In the genomic region with DNA sequence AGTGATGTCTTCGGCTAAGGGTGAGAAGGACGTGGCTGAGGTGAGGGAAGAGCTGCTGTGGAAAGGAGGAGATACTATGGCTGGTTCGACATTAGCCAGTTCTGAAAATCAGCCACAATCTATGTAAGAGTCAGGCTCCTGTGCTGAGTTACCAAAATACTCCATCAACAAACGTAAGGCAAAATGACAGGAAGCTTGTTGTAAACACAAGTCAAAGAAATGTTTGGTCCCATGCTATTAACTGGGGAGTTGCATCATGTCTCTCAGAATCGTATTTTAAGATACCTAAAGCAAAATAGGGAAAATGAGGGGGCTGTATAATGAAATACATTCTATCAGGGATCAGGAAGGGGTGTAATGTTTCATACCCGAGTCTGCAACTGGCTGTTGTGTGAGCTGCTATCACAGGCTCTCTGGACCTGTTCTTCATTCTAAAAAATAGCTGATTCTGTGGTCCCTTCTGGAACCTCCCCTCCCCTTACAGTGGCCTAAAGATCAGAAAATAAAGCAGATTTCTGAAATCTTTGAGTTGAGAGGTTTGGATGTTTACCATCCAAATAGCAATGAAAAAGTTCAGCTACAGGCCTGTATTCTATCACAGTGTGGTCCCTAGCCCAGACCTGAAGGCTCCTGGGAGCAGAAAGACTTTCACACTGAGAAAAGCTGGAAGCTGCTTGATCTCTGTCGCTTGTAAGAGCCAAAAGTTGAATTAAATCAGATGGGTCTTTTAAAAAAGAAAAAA, we compare ENCODE assay signal across 21 cellular contexts.
A peak's percentile ranks its signal among the peaks of the same experiment; 100 is the strongest.
DNase-seq lines count a peak whose midpoint lies in the region; ATAC-seq and TF ChIP-seq lines count a peak whose summit lies in the region.
"Had no signal": no experiment of that assay in that cellular context is flagged by ENCODE, and none has a peak within 500 bp of the region (broad histone marks: within the 10 kb centered on the region; RNA-seq: fewer than 3 reads in every experiment).

No MANE protein-coding gene starts in this region.

- intact Hi-C loops in sigmoid colon (cut with DNase I) = loop anchor here (10.0 kb wide), 1 partner anchor 444 kb away; no protein-coding TSS in a partner anchor
- intact Hi-C loops in CD14-positive monocyte (cut with micrococcal nuclease) = loop anchor here in 1 of 2 donors (10.0 kb wide), 1 partner anchor 64 kb away; no protein-coding TSS in a partner anchor

- peak overlapping the region; percentile 30 to 74 (median 58) for H3K27ac ChIP-seq in sigmoid colon
- H3K27ac ChIP-seq: KMS-11, pancreas, thyroid gland had no signal

- H3K27me3 ChIP-seq in sigmoid colon = no peaks in the 10 kb centered on the region
- H3K27me3 ChIP-seq: pancreas, thyroid gland had no signal

- DNase-seq in EH (ENCODE audit: low read depth) = peak; percentile 7
- DNase-seq in chondrocyte (ENCODE audit: low spot score) = no peak
- DNase-seq in iris pigment epithelial cell (ENCODE audit: low read depth) = peak; percentile 42
- DNase-seq in sigmoid colon = no peak
- DNase-seq in NCI-H510A treated with DMSO at 0.1 percent for 48 hours (lab: John Stamatoyannopoulos, UW) = no peak
- no peak for DNase-seq in CD14-positive monocyte (ENCODE audit: low spot score)
- no peak for DNase-seq in hepatic stellate cell (ENCODE audit: low spot score)
- DNase-seq: activated CD4-positive, alpha-beta T cell treated with anti-CD3 and anti-CD28 coated beads, Interleukin-2, amount 10 ng/mL, durations not matched to agents 7 days and 5 days; CD4-positive, CD25-positive, alpha-beta regulatory T cell; DMS79 treated with DMSO at 0.1 percent for 48 hours; H7; hippocampal formation; kidney glomerular epithelial cell; NCI-H1105 treated with DMSO at 0.1 percent for 48 hours; NCI-H82; pancreas; thyroid gland had no signal

- ATAC-seq in GM21526 (IDR thresholded peaks at IDR 0.05; ENCODE audit: low FRiP score, unreplicated experiment) = no peak
- ATAC-seq: esophagus mucosa had no signal

- WGBS in sigmoid colon, 2 donors = 74 to 84% methylated on average over 7 of the region's 7 CpGs

- TF ChIP-seq EP300 in sigmoid colon (IDR thresholded peaks at IDR 0.05) = no peak

- H3K4me3 Mint-ChIP-seq in chondrocyte (ENCODE audit: unreplicated experiment) = no peak overlapping the region
- H3K4me3 Mint-ChIP-seq in CD14-positive monocyte = no peak overlapping the region
- H3K4me3 Mint-ChIP-seq: activated CD4-positive, alpha-beta T cell treated with anti-CD3 and anti-CD28 coated beads, Interleukin-2, amount 10 ng/mL, durations not matched to agents 7 days and 5 days; CD4-positive, CD25-positive, alpha-beta regulatory T cell had no signal

- no peak overlapping the region for H3K4me3 ChIP-seq in sigmoid colon
- H3K4me3 ChIP-seq: pancreas, skin epidermis, thyroid gland had no signal

- no peaks in the 10 kb centered on the region for H3K9me3 ChIP-seq in sigmoid colon
- H3K9me3 ChIP-seq: pancreas, thyroid gland had no signal

- H3K36me3 ChIP-seq in sigmoid colon = peaks cover 3 to 31% (median 9%) of the 10 kb centered on the region in 4 donors
- H3K36me3 ChIP-seq: pancreas, thyroid gland had no signal

- peaks cover 3% of the 10 kb centered on the region for H3K36me3 Mint-ChIP-seq in chondrocyte (ENCODE audit: low read depth)
- no peaks in the 10 kb centered on the region for H3K36me3 Mint-ChIP-seq in CD14-positive monocyte
- H3K36me3 Mint-ChIP-seq: CD4-positive, CD25-positive, alpha-beta regulatory T cell had no signal

- no peak for TF ChIP-seq POLR2A in sigmoid colon (IDR thresholded peaks at IDR 0.05)

- H3K27me3 Mint-ChIP-seq in chondrocyte (ENCODE audit: low read depth) (no peaks in the 10 kb centered on the region), CD14-positive monocyte (ENCODE audit: low read depth in 3 of 3) (no peaks in the 10 kb centered on the region)

- H3K27ac Mint-ChIP-seq in chondrocyte (ENCODE audit: unreplicated experiment) (peak overlapping the region; percentile 88), CD14-positive monocyte (no peak overlapping the region)
- H3K27ac Mint-ChIP-seq: activated CD4-positive, alpha-beta T cell treated with anti-CD3 and anti-CD28 coated beads, Interleukin-2, amount 10 ng/mL, durations not matched to agents 7 days and 5 days; CD4-positive, CD25-positive, alpha-beta regulatory T cell had no signal

- H3K9me3 Mint-ChIP-seq in chondrocyte (ENCODE audit: low read depth) (no peaks in the 10 kb centered on the region), CD14-positive monocyte (peaks cover 0 to 3% (median 0%) of the 10 kb centered on the region in 7 donors)
- H3K9me3 Mint-ChIP-seq: CD4-positive, CD25-positive, alpha-beta regulatory T cell had no signal

- peaks cover 0 to 52% (median 45%) of the 10 kb centered on the region in 4 donors for H3K4me1 ChIP-seq in sigmoid colon
- H3K4me1 ChIP-seq: pancreas had no signal

- TF ChIP-seq CTCF in chondrocyte (IDR thresholded peaks at IDR 0.05) = no peak
- TF ChIP-seq CTCF in sigmoid colon (IDR thresholded peaks at IDR 0.05) = no peak
- no peak for TF ChIP-seq CTCF in CD14-positive monocyte (IDR thresholded peaks at IDR 0.05)

- peaks cover 72% of the 10 kb centered on the region for H3K4me1 Mint-ChIP-seq in chondrocyte (ENCODE audit: low read depth)
- H3K4me1 Mint-ChIP-seq in CD14-positive monocyte = no peaks in the 10 kb centered on the region
- H3K4me1 Mint-ChIP-seq: activated CD4-positive, alpha-beta T cell treated with anti-CD3 and anti-CD28 coated beads, Interleukin-2, amount 10 ng/mL, durations not matched to agents 7 days and 5 days; CD4-positive, CD25-positive, alpha-beta regulatory T cell had no signal

Comparison
In these comparisons a context has a peak if more than half of its experiments do, and no peak if none do; other contexts are left out.
1. DNase-seq: peak in EH (single experiment) and iris pigment epithelial cell (single experiment); none in chondrocyte (single experiment), sigmoid colon (single experiment), NCI-H510A treated with DMSO at 0.1 percent for 48 hours (single experiment), CD14-positive monocyte (single experiment) and hepatic stellate cell (single experiment).